ENCODE assay signal across 11 cellular contexts in the genomic region with DNA sequence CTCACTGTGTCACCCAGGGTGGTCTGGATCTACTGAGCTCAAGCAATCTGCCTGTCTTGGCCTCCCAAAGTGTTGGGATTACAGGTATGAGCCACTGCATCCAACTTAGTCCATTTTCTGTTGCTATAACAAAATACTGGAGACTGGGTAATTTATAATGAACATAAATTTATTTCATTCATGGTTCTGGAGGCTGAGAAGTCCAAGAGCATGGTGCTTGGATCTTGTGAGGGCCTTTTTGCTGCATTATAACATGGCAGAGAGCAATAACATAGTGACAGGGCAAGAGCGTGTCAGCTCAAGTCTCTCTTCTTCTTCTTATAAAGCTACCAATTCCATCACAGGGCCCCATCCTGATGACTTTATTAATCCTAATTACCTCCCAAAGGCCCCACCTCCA. TPM values are rescaled to one million over a fixed set of nuclear protein-coding genes. Genes with fewer than 3 reads are reported as not detected.
"Had no signal": no experiment of that assay in that cellular context is flagged by ENCODE, and none has a peak within 500 bp of the region (broad histone marks: within the 10 kb centered on the region; RNA-seq: fewer than 3 reads in every experiment).

No MANE protein-coding gene starts in this region.

- FAIRE-seq: H1, H54 had no signal

- H3K27ac Mint-ChIP-seq: H9, HFFc6 had no signal

- H3K4me3 ChIP-seq: GM23248, HAP-1 had no signal

- H3K9me3 ChIP-seq: HAP-1 had no signal

- H3K27ac ChIP-seq: GM23248 had no signal

- ATAC-seq: HCT116 had no signal

- H2AFZ ChIP-seq: GM23248 had no signal

- H3K9me3 Mint-ChIP-seq: HFFc6 had no signal

- H3K4me3 Mint-ChIP-seq: H9, HFFc6 had no signal

- H3K9ac ChIP-seq: GM23248 had no signal

- DNase-seq: GM23248, GOT3, H7, H9, HCEC 1CT, HFFc6 had no signal

RNA-seq across cellular contexts. Expression of gene RNU5D-1, which starts 5.0 kb away (rescaled TPM):
- total RNA-seq: GM23248, H1, H4, H7, H9, HFFc6 had no signal
- polyA plus RNA-seq: GM23248 had no signal

RNA-seq across cellular contexts. Expression of gene BEST4, which starts 52.0 kb away (rescaled TPM):
- total RNA-seq: H4 had no signal
